In the genomic region with DNA sequence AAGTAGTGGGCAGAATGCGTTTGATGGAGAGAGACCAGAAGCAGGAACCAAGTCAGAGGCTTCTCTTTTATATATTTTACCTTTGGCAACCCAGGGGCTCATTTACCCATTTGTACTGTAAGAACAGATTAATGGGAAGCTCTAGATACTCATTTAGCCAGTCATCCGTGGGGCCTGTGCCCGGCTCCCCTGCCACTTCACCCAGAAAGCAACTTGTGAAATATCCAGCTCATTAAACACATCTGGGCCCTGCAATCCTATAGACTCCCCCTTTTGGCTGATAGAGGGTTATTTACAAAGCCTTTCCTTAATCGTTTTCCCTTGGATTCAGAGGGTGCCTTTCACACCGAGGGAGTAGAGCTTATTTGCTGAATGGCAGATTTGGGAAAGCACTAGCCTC, we compare ENCODE assay signal across 19 cellular contexts.
DNase-seq lines count a peak whose midpoint lies in the region; ATAC-seq and TF ChIP-seq lines count a peak whose summit lies in the region.
"Had no signal": no experiment of that assay in that cellular context is flagged by ENCODE, and none has a peak within 500 bp of the region (broad histone marks: within the 10 kb centered on the region; RNA-seq: fewer than 3 reads in every experiment).

No MANE protein-coding gene starts in this region.

- no peaks in the 10 kb centered on the region for H3K9me3 ChIP-seq in CD8-positive, alpha-beta T cell (ENCODE audit: low read length)
- H3K9me3 ChIP-seq: tibial nerve had no signal

- no peak for DNase-seq in CD8-positive, alpha-beta T cell
- DNase-seq in HL-60 (ENCODE audit: low read depth in 1 of 2, low spot score in 1 of 2) (no peak), T-cell (no peak), naive B cell (no peak)
- DNase-seq: activated CD4-positive, alpha-beta T cell treated with anti-CD3 and anti-CD28 coated beads for 48 hours; activated gamma-delta T cell treated with Interleukin-2 at 50 U/mL for 16 hours; anterior cingulate cortex; caudate nucleus; mesendoderm; MV-4-11; naive thymus-derived CD8-positive, alpha-beta T cell; NCI-H1930; NCI-H510A; SW 1271 had no signal

- POLR2A ChIA-PET in CD8-positive, alpha-beta T cell (lab: Charles Lee), result interaction anchor here (0.9 to 1.3 kb wide), 3 partner anchors 20 to 216 kb away, joined by 3 to 7 read pairs (median 3); no protein-coding TSS in a partner anchor
- POLR2A ChIA-PET in T-cell (lab: Charles Lee), result no interaction called here

- no peak overlapping the region for H3K4me3 Mint-ChIP-seq in CD8-positive, alpha-beta T cell
- H3K4me3 Mint-ChIP-seq in T-cell (no peak overlapping the region), naive B cell (peak overlapping the region in 1 of 8 donors; percentile 26)

- H3K27me3 ChIP-seq in CD8-positive, alpha-beta T cell (ENCODE audit: insufficient read depth, low read length), result no peaks in the 10 kb centered on the region
- no peaks in the 10 kb centered on the region for H3K27me3 ChIP-seq in HL-60 (ENCODE audit: insufficient read depth, poor library complexity, severe bottlenecking)
- H3K27me3 ChIP-seq: tibial nerve had no signal

- TF ChIP-seq CTCF in CD8-positive, alpha-beta T cell (IDR thresholded peaks at IDR 0.05), result no peak
- no peak for TF ChIP-seq CTCF in HL-60 (IDR thresholded peaks at IDR 0.05; ENCODE audit: insufficient read depth, low read length)

- H3K27ac ChIP-seq in CD8-positive, alpha-beta T cell (ENCODE audit: low read depth, low read length), result no peak overlapping the region
- H3K27ac ChIP-seq in HL-60 (replicated peaks), result peak overlapping the region; percentile 44
- H3K27ac ChIP-seq: KMS-11, tibial nerve had no signal

- peaks cover 2% of the 10 kb centered on the region for H3K4me1 Mint-ChIP-seq in CD8-positive, alpha-beta T cell (ENCODE audit: low read depth)
- H3K4me1 Mint-ChIP-seq in T-cell, result peaks cover 0 to 6% (median 1%) of the 10 kb centered on the region in 3 donors
- H3K4me1 Mint-ChIP-seq in naive B cell, result peaks cover 23 to 42% (median 41%) of the 10 kb centered on the region in 3 donors

- no peaks in the 10 kb centered on the region for H3K27me3 Mint-ChIP-seq in CD8-positive, alpha-beta T cell (ENCODE audit: low read depth)
- H3K27me3 Mint-ChIP-seq in T-cell (no peaks in the 10 kb centered on the region), naive B cell (peaks cover 0 to 14% (median 0%) of the 10 kb centered on the region in 3 donors)
- H3K27me3 Mint-ChIP-seq: naive thymus-derived CD8-positive, alpha-beta T cell had no signal

- H3K27ac Mint-ChIP-seq in CD8-positive, alpha-beta T cell, result peak overlapping the region; percentile 29
- H3K27ac Mint-ChIP-seq in T-cell, result peak overlapping the region; percentile 37 to 55
- peak overlapping the region in 4 of 6 donors; percentile 26 to 96 (median 59) for H3K27ac Mint-ChIP-seq in naive B cell

- ATAC-seq in CD8-positive, alpha-beta T cell, result no peak
- ATAC-seq in T-cell (replicated peaks in 1 of 4) (no peak), naive B cell (ENCODE audit: low read depth in 2 of 2) (no peak), HG03354 (IDR thresholded peaks at IDR 0.05; ENCODE audit: poor library complexity, severe bottlenecking, unreplicated experiment) (no peak), GM19328 (IDR thresholded peaks at IDR 0.05; ENCODE audit: unreplicated experiment) (no peak), HG03457 (IDR thresholded peaks at IDR 0.05; ENCODE audit: unreplicated experiment) (no peak)
- ATAC-seq: naive thymus-derived CD8-positive, alpha-beta T cell had no signal

- peaks cover 97% of the 10 kb centered on the region for H3K36me3 Mint-ChIP-seq in CD8-positive, alpha-beta T cell
- H3K36me3 Mint-ChIP-seq in T-cell (peaks cover 86% of the 10 kb centered on the region), naive B cell (peaks cover 47 to 50% of the 10 kb centered on the region in 2 donors)

- H3K36me3 ChIP-seq in CD8-positive, alpha-beta T cell (ENCODE audit: insufficient read depth, low read length), result peaks cover 75% of the 10 kb centered on the region
- H3K36me3 ChIP-seq: tibial nerve had no signal

- intact Hi-C loops in CD8-positive, alpha-beta T cell (cut with DNase I, micrococcal nuclease), result no loop called here

- no peak overlapping the region for H3K4me3 ChIP-seq in CD8-positive, alpha-beta T cell (ENCODE audit: low read depth, low read length)
- no peak overlapping the region for H3K4me3 ChIP-seq in HL-60 (replicated peaks; ENCODE audit: insufficient read depth, low read length)
- H3K4me3 ChIP-seq: tibial nerve had no signal

- no peaks in the 10 kb centered on the region for H3K4me1 ChIP-seq in CD8-positive, alpha-beta T cell (ENCODE audit: insufficient read depth, low read length)

- no peaks in the 10 kb centered on the region for H3K9me3 Mint-ChIP-seq in CD8-positive, alpha-beta T cell
- no peaks in the 10 kb centered on the region for H3K9me3 Mint-ChIP-seq in T-cell
- H3K9me3 Mint-ChIP-seq in naive B cell, result peaks cover 0 to 2% (median 0%) of the 10 kb centered on the region in 7 donors
- H3K9me3 Mint-ChIP-seq: naive thymus-derived CD8-positive, alpha-beta T cell had no signal

- CTCF ChIA-PET in CD8-positive, alpha-beta T cell (lab: Charles Lee), result interaction anchor here (1.0 to 1.3 kb wide), 3 partner anchors 10 to 17 kb away, joined by 3 read pairs; no protein-coding TSS in a partner anchor
- CTCF ChIA-PET in T-cell (lab: Charles Lee), result no interaction called here
